ENCODE assay signal across 13 cellular contexts in genomic region chr12:1421091-1421902, GRCh38.
"Had no signal": no experiment of that assay in that cellular context is flagged by ENCODE, and none has a peak within 500 bp of the region (broad histone marks: within the 10 kb centered on the region; RNA-seq: fewer than 3 reads in every experiment).

No MANE protein-coding gene starts in this region.

- H3K27me3 Mint-ChIP-seq: activated naive CD8-positive, alpha-beta T cell; dendritic cell treated with granulocyte-macrophage colony-stimulating factor and Interleukin-4, amounts not matched to agents 40 ng/mL and 50 ng/mL, for 4 days had no signal

- ATAC-seq: right cardiac atrium had no signal

- H3K36me3 ChIP-seq: brain microvascular endothelial cell had no signal

- H3K4me2 ChIP-seq: smooth muscle cell had no signal

- H3K27ac ChIP-seq: brain microvascular endothelial cell, tibial nerve had no signal

- DNase-seq: activated CD4-positive, alpha-beta T cell treated with anti-CD3 and anti-CD28 coated beads, Interleukin-2, amount 50 U/mL, for 4 hours; activated CD4-positive, CD25-positive, alpha-beta regulatory T cell treated with anti-CD3 and anti-CD28 coated beads, Interleukin-2, amount 50 U/mL, for 72 hours; activated effector memory CD4-positive, alpha-beta T cell treated with Interleukin-2 at 50 U/mL for 16 hours; activated T-cell treated with anti-CD3 and anti-CD28 coated beads, Interleukin-2, amount 50 U/mL, for 1 hour; amygdala; brain microvascular endothelial cell; glutamatergic neuron; midbrain; right cardiac atrium had no signal

- H3K27me3 ChIP-seq: brain microvascular endothelial cell, tibial nerve had no signal

- H3K4me3 ChIP-seq: smooth muscle cell, tibial nerve had no signal

- H3K4me3 Mint-ChIP-seq: activated naive CD8-positive, alpha-beta T cell; dendritic cell treated with granulocyte-macrophage colony-stimulating factor and Interleukin-4, amounts not matched to agents 40 ng/mL and 50 ng/mL, for 4 days had no signal

- H3K4me1 ChIP-seq: tibial nerve had no signal

- H3K27ac Mint-ChIP-seq: activated naive CD8-positive, alpha-beta T cell; dendritic cell treated with granulocyte-macrophage colony-stimulating factor and Interleukin-4, amounts not matched to agents 40 ng/mL and 50 ng/mL, for 4 days had no signal
